33 cellular contexts compared by ENCODE assay signal in the genomic region with DNA sequence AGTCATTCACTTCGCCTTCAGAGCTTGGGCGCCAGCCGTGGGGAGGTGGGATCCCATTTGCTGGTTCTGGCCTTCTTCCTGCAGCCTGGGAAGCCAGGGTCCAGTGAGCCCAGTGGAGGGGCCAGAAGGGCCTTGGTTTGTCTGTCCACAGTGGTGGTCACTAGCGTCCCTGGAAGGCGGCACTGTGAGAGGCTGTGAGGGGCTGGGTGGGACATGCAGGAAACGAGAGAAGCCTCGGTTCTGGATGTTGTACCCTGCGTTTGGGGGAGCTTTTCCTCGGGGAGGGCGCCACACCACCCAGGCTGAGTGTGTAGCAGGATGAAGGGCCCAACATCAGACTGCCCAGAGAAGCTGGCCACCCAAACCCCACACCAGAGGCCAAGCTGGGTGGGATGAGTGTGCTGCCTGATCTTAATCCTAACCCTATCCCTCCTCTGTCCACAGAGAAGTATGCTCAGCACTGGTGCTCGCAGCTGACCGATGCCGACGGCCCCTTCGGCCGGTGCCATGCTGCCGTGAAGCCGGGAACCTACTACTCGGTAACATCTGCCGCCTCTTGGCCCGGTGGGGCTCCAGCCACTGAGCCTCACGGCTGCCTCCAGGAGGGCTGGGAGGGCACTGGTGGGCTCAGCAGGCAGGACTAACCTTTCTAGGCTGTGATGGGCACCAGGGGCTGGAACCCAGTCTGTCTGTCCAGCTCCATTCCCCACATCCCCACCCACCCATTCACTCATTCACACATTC. TPM values are rescaled to one million over a fixed set of nuclear protein-coding genes. Genes with fewer than 3 reads are reported as not detected.
"Had no signal": no experiment of that assay in that cellular context is flagged by ENCODE, and none has a peak within 500 bp of the region (broad histone marks: within the 10 kb centered on the region; RNA-seq: fewer than 3 reads in every experiment).

No MANE protein-coding gene starts in this region.

- H3K4me1 ChIP-seq: adrenal gland, body of pancreas, gastrocnemius medialis, thyroid gland, upper lobe of right lung had no signal

- H3K27me3 ChIP-seq: adrenal gland, body of pancreas, dorsolateral prefrontal cortex, gastrocnemius medialis, thyroid gland, upper lobe of right lung had no signal

- H3K36me3 Mint-ChIP-seq: activated naive CD8-positive, alpha-beta T cell treated with anti-CD3 and anti-CD28 coated beads for 36 hours; naive thymus-derived CD8-positive, alpha-beta T cell had no signal

- DNase-seq: activated CD4-positive, alpha-beta T cell treated with anti-CD3 and anti-CD28 coated beads for 36 hours; activated CD4-positive, alpha-beta T cell treated with anti-CD3 and anti-CD28 coated beads, Interleukin-2, amount 50 U/mL, for 48 hours; activated CD4-positive, CD25-positive, alpha-beta regulatory T cell; activated CD8-positive, alpha-beta memory T cell treated with anti-CD3 and anti-CD28 coated beads for 24 hours; activated effector memory CD4-positive, alpha-beta T cell treated with anti-CD3 and anti-CD28 coated beads, Interleukin-2, amount 50 U/mL, for 16 hours; activated naive CD4-positive, alpha-beta T cell treated with anti-CD3 and anti-CD28 coated beads for 36 hours; activated naive CD8-positive, alpha-beta T cell treated with anti-CD3 and anti-CD28 coated beads for 36 hours; activated T-cell treated with anti-CD3 and anti-CD28 coated beads, Interleukin-2, amount 50 U/mL, for 1 hour; adrenal gland; body of pancreas; cerebellar nuclear complex; dorsolateral prefrontal cortex; effector memory CD4-positive, alpha-beta T cell; gastrocnemius medialis; glutamatergic neuron; occipital lobe; stimulated activated CD4-positive, alpha-beta T cell treated with anti-CD3 and anti-CD28 coated beads, Interleukin-12 subunit alpha, Interleukin-12 subunit beta, amount 100 ng/mL, for 4 hours; stimulated activated CD4-positive, alpha-beta T cell treated with anti-CD3 and anti-CD28 coated beads, Interleukin-4, amount 100 ng/mL, for 24 hours; stimulated activated naive CD8-positive, alpha-beta T cell treated with anti-CD3 and anti-CD28 coated beads, Interleukin-15, amount 100 ng/mL, for 72 hours; substantia nigra; thyroid gland; upper lobe of right lung had no signal

- H3K36me3 ChIP-seq: adrenal gland, gastrocnemius medialis, thyroid gland, upper lobe of right lung had no signal

- H3K27me3 Mint-ChIP-seq: activated CD4-positive, alpha-beta T cell treated with anti-CD3 and anti-CD28 coated beads for 36 hours; activated naive CD8-positive, alpha-beta T cell treated with anti-CD3 and anti-CD28 coated beads for 36 hours; stimulated activated naive CD8-positive, alpha-beta T cell treated with anti-CD3 and anti-CD28 coated beads, Interleukin-15, amount 100 ng/mL, for 72 hours had no signal

- H3K27ac ChIP-seq: adrenal gland, body of pancreas, coronary artery, dorsolateral prefrontal cortex, gastrocnemius medialis, skin epidermis, thyroid gland, upper lobe of right lung had no signal

- H3K4me3 ChIP-seq: adrenal gland, body of pancreas, coronary artery, dorsolateral prefrontal cortex, gastrocnemius medialis, skin epidermis, thyroid gland, upper lobe of right lung had no signal

- H3K4me3 Mint-ChIP-seq: activated CD4-positive, alpha-beta T cell treated with anti-CD3 and anti-CD28 coated beads for 36 hours; activated naive CD4-positive, alpha-beta T cell treated with anti-CD3 and anti-CD28 coated beads for 36 hours; activated naive CD8-positive, alpha-beta T cell treated with anti-CD3 and anti-CD28 coated beads for 36 hours; activated T-helper 1 cell treated with anti-CD3 and anti-CD28 coated beads, Interleukin-12 subunit alpha, Interleukin-12 subunit beta, Interleukin-2, Interleukin-4 antibody, amounts not matched to agents 30 ng/mL and 10 ng/mL and 1 ng/mL, durations not matched to agents 14 hours and 24 hours and 36 hours; naive thymus-derived CD8-positive, alpha-beta T cell; neural crest cell; stimulated activated effector memory CD8-positive, alpha-beta T cell treated with anti-CD3 and anti-CD28 coated beads, Interleukin-12 subunit alpha, Interleukin-12 subunit beta, amount 100 ng/mL, for 72 hours; stimulated activated naive CD8-positive, alpha-beta T cell treated with anti-CD3 and anti-CD28 coated beads, Interleukin-15, amount 100 ng/mL, for 72 hours had no signal

- ATAC-seq: activated CD4-positive, alpha-beta T cell treated with anti-CD3 and anti-CD28 coated beads for 36 hours; body of pancreas; gastrocnemius medialis; naive thymus-derived CD8-positive, alpha-beta T cell; sciatic nerve; stimulated activated effector memory CD8-positive, alpha-beta T cell treated with anti-CD3 and anti-CD28 coated beads, Interleukin-12 subunit alpha, Interleukin-12 subunit beta, amount 100 ng/mL, for 72 hours; stimulated activated naive CD8-positive, alpha-beta T cell treated with anti-CD3 and anti-CD28 coated beads, Interleukin-15, amount 100 ng/mL, for 72 hours; upper lobe of right lung had no signal

- FAIRE-seq: islet of Langerhans had no signal

- H3K9me3 ChIP-seq: adrenal gland, body of pancreas, gastrocnemius medialis, thyroid gland, upper lobe of right lung had no signal

- H3K27ac Mint-ChIP-seq: activated CD4-positive, alpha-beta T cell treated with anti-CD3 and anti-CD28 coated beads for 36 hours; activated naive CD4-positive, alpha-beta T cell treated with anti-CD3 and anti-CD28 coated beads for 36 hours; activated naive CD8-positive, alpha-beta T cell treated with anti-CD3 and anti-CD28 coated beads for 36 hours; stimulated activated naive CD8-positive, alpha-beta T cell treated with anti-CD3 and anti-CD28 coated beads, Interleukin-15, amount 100 ng/mL, for 72 hours had no signal

- H3K4me1 Mint-ChIP-seq: activated CD4-positive, alpha-beta T cell treated with anti-CD3 and anti-CD28 coated beads for 36 hours; activated naive CD8-positive, alpha-beta T cell treated with anti-CD3 and anti-CD28 coated beads for 36 hours; neural crest cell; stimulated activated naive CD8-positive, alpha-beta T cell treated with anti-CD3 and anti-CD28 coated beads, Interleukin-15, amount 100 ng/mL, for 72 hours had no signal

RNA-seq across cellular contexts. Expression of gene MUC5AC, which starts 14.4 kb away (rescaled TPM):
- total RNA-seq: activated CD4-positive, alpha-beta T cell treated with anti-CD3 and anti-CD28 coated beads for 36 hours; activated naive CD4-positive, alpha-beta T cell treated with anti-CD3 and anti-CD28 coated beads for 36 hours; activated naive CD8-positive, alpha-beta T cell treated with anti-CD3 and anti-CD28 coated beads for 36 hours; activated T-helper 1 cell treated with anti-CD3 and anti-CD28 coated beads, Interleukin-12 subunit alpha, Interleukin-12 subunit beta, Interleukin-2, Interleukin-4 antibody, amounts not matched to agents 30 ng/mL and 10 ng/mL and 1 ng/mL, durations not matched to agents 14 hours and 24 hours and 36 hours; aorta; epithelial cell of proximal tubule; gastrocnemius medialis; naive thymus-derived CD8-positive, alpha-beta T cell; neural crest cell; occipital lobe; T-helper 1 cell treated with Interleukin-12 subunit alpha and Interleukin-12 subunit beta and Interleukin-4 antibody, amounts not matched to agents 30 ng/mL and 1 ng/mL, for 36 hours; thyroid gland; upper lobe of right lung had no signal
- polyA plus RNA-seq: naive thymus-derived CD8-positive, alpha-beta T cell had no signal

RNA-seq across cellular contexts. Expression of gene MUC5B, which starts 50.7 kb away (rescaled TPM):
- total RNA-seq: activated CD4-positive, alpha-beta T cell treated with anti-CD3 and anti-CD28 coated beads for 36 hours; activated naive CD4-positive, alpha-beta T cell treated with anti-CD3 and anti-CD28 coated beads for 36 hours; activated naive CD8-positive, alpha-beta T cell treated with anti-CD3 and anti-CD28 coated beads for 36 hours; activated T-helper 1 cell treated with anti-CD3 and anti-CD28 coated beads, Interleukin-12 subunit alpha, Interleukin-12 subunit beta, Interleukin-2, Interleukin-4 antibody, amounts not matched to agents 30 ng/mL and 10 ng/mL and 1 ng/mL, durations not matched to agents 14 hours and 24 hours and 36 hours; aorta; epithelial cell of proximal tubule; naive thymus-derived CD8-positive, alpha-beta T cell; occipital lobe; T-helper 1 cell treated with Interleukin-12 subunit alpha and Interleukin-12 subunit beta and Interleukin-4 antibody, amounts not matched to agents 30 ng/mL and 1 ng/mL, for 36 hours; thyroid gland had no signal
- polyA plus RNA-seq: naive thymus-derived CD8-positive, alpha-beta T cell had no signal
